ENCODE assay signal across 1 cellular context in genomic region chr10:50624866-50625491, GRCh38.
TF ChIP-seq lines count a peak whose summit lies in the region.

No MANE protein-coding gene starts in this region.

TF ChIP-seq in K562, 482 proteins besides CTCF, POLR2A, EP300 and RAD21 (continued from another document and continues in another):
- TF ChIP-seq ZBTB2 (IDR thresholded peaks at IDR 0.05) (no peak; the same call in 1 of the 2 replicates), ZBTB1 (CRISPR knock-in tag; IDR thresholded peaks at IDR 0.05; ENCODE audit: borderline replicate concordance, low read depth) (peak; percentile 16; the same call in 1 of the 2 replicates), ZZZ3 (IDR thresholded peaks at IDR 0.05) (no peak), CREB3 (tag; conservative IDR thresholded peaks at IDR 0.05; ENCODE audit: low read depth) (no peak), ASH1L (IDR thresholded peaks at IDR 0.05; ENCODE audit: borderline replicate concordance, low read depth, partially characterized antibody) (no peak), CEBPZ (IDR thresholded peaks at IDR 0.05; ENCODE audit: borderline replicate concordance, low read depth, low read length) (no peak), ARHGAP35 (IDR thresholded peaks at IDR 0.05; ENCODE audit: partially characterized antibody) (no peak), JUN (IDR thresholded peaks at IDR 0.05; ENCODE audit: borderline replicate concordance, low read depth, low read length) (peak; percentile 43; the same call in 1 of the 2 replicates), JUN (CRISPR knock-in tag; IDR thresholded peaks at IDR 0.05; ENCODE audit: borderline replicate concordance) (peak; percentile 39; the same call in 1 of the 2 replicates), ZNF57 (CRISPR knock-in tag; IDR thresholded peaks at IDR 0.05) (no peak), ZBTB7A (IDR thresholded peaks at IDR 0.05; ENCODE audit: borderline replicate concordance, control insufficient read depth, low read depth, low read length) (peak; percentile 73; the same call in 1 of the 2 replicates), DNMT1 (IDR thresholded peaks at IDR 0.05) (no peak), SLC30A9 (CRISPR knock-in tag; IDR thresholded peaks at IDR 0.05) (no peak), BCOR (IDR thresholded peaks at IDR 0.05) (no peak), NBN (IDR thresholded peaks at IDR 0.05; ENCODE audit: low read depth) (0 out of 2 replicates have a peak, but pooled peaks have one; percentile 30), GATAD2B (IDR thresholded peaks at IDR 0.05; ENCODE audit: borderline replicate concordance) (no peak), NUFIP1 (IDR thresholded peaks at IDR 0.05; ENCODE audit: partially characterized antibody) (no peak), ZNF75A (CRISPR knock-in tag; IDR thresholded peaks at IDR 0.05) (no peak), MEF2D (tag; conservative IDR thresholded peaks at IDR 0.05; ENCODE audit: low read depth) (no peak), PATZ1 (CRISPR knock-in tag; IDR thresholded peaks at IDR 0.05; ENCODE audit: borderline replicate concordance) (no peak), FOXJ2 (tag; IDR thresholded peaks at IDR 0.05) (peak; percentile 54; the same call in 1 of the 2 replicates), MAZ (CRISPR knock-in tag; conservative IDR thresholded peaks at IDR 0.05 in 1 of 2, IDR thresholded peaks at IDR 0.05 in 1 of 2) (peak in 1 of 2 experiments; percentile 64; a peak in 1 of 4 replicates), RERE (CRISPR knock-in tag; IDR thresholded peaks at IDR 0.05; ENCODE audit: borderline replicate concordance) (no peak), GTF2A2 (tag; IDR thresholded peaks at IDR 0.05) (no peak), E2F4 (CRISPR knock-in tag; IDR thresholded peaks at IDR 0.05; ENCODE audit: low read depth) (no peak), NR2C2 (CRISPR knock-in tag; IDR thresholded peaks at IDR 0.05) (no peak), NR2C2 (tag; IDR thresholded peaks at IDR 0.05) (0 out of 2 replicates have a peak, but pooled peaks have one; percentile 29), AFF4 (CRISPR knock-in tag; IDR thresholded peaks at IDR 0.05) (no peak), EWSR1 (IDR thresholded peaks at IDR 0.05; ENCODE audit: borderline replicate concordance, low read depth, partially characterized antibody) (no peak), NFRKB (IDR thresholded peaks at IDR 0.05; ENCODE audit: low read depth) (peak; percentile 67; the same call in 1 of the 2 replicates), ZNF274 (IDR thresholded peaks at IDR 0.05; ENCODE audit: borderline replicate concordance, low read depth, low read length) (no peak), RBM25 (IDR thresholded peaks at IDR 0.05; ENCODE audit: low read depth, low read length, severe bottlenecking) (peak; percentile 2), ATF1 (CRISPR knock-in tag; IDR thresholded peaks at IDR 0.05) (no peak), ATF1 (tag; IDR thresholded peaks at IDR 0.05) (no peak), ETV5 (CRISPR knock-in tag; IDR thresholded peaks at IDR 0.05; ENCODE audit: low read depth) (no peak; the same call in 1 of the 2 replicates), CC2D1A (IDR thresholded peaks at IDR 0.05) (peak; percentile 53; the same call in 1 of the 2 replicates), HEY1 (CRISPR knock-in tag; IDR thresholded peaks at IDR 0.05; ENCODE audit: borderline replicate concordance) (0 out of 2 replicates have a peak, but pooled peaks have one; percentile 9), ZNF23 (CRISPR knock-in tag; IDR thresholded peaks at IDR 0.05) (no peak), ZBTB33 (CRISPR knock-in tag; IDR thresholded peaks at IDR 0.05) (0 out of 2 replicates have a peak, but pooled peaks have one; percentile 7), HES1 (IDR thresholded peaks at IDR 0.05; ENCODE audit: low read depth) (no peak)
